ENCODE assay signal across 7 cellular contexts in the genomic region with DNA sequence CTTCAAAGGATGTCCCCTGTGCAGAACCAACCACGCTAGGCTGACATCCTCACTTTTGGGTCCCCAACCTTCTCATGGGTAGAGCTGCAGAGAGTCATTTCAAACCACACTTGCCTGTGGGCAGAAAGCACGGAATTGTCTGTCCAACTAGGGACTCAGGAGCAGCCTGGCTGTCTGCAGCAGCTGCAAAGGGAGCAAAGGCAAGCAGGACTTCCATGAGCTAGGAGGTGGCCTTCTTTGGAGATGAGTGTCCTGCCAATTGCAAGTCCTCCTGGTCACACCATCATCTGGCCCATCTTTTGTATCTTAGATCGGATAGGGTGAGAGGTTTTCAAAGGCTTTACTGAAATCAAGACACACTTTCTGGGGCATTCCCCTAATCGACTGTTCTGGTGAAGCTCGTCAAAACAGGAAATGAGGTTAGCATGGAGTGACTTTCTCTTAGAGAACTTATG.
DNase-seq lines count a peak whose midpoint lies in the region; ATAC-seq and TF ChIP-seq lines count a peak whose summit lies in the region.
"Not testable (repeated sequence)": the region's sequence is repeated elsewhere in the genome, so short reads cannot be mapped to it uniquely, and the experiment has no call there.

No MANE protein-coding gene starts in this region.

- ATAC-seq in GM18511 (IDR thresholded peaks at IDR 0.05; ENCODE audit: unreplicated experiment) (peak; percentile 62), HG02571 (IDR thresholded peaks at IDR 0.05; ENCODE audit: unreplicated experiment) (peak; percentile 50), HG03354 (IDR thresholded peaks at IDR 0.05; ENCODE audit: poor library complexity, severe bottlenecking, unreplicated experiment) (peak; percentile 51), natural killer cell (peak; percentile 68 to 84 (median 75))

- intact Hi-C loops in natural killer cell (cut with micrococcal nuclease): not testable (repeated sequence)

- H3K27me3 ChIP-seq in effector memory CD4-positive, alpha-beta T cell (replicated peaks; ENCODE audit: control insufficient read depth, insufficient read depth, low read length, poor library complexity, severe bottlenecking): not testable (repeated sequence)

- not testable (repeated sequence) for H3K4me3 Mint-ChIP-seq in natural killer cell

- peak; percentile 38 for DNase-seq in activated CD4-positive, alpha-beta T cell treated with anti-CD3 and anti-CD28 coated beads, Interleukin-2, amount 50 U/mL, for 1 hour
- DNase-seq in activated naive CD4-positive, alpha-beta T cell treated with Interleukin-2 at 50 U/mL for 16 hours: peak; percentile 51
- DNase-seq in effector memory CD4-positive, alpha-beta T cell; natural killer cell: not testable (repeated sequence)

- not testable (repeated sequence) for H3K4me1 Mint-ChIP-seq in natural killer cell

- H3K9me3 Mint-ChIP-seq in natural killer cell: not testable (repeated sequence)

- not testable (repeated sequence) for H3K27ac Mint-ChIP-seq in natural killer cell

- not testable (repeated sequence) for H3K4me1 ChIP-seq in effector memory CD4-positive, alpha-beta T cell (ENCODE audit: control insufficient read depth, insufficient read depth, low read length, poor library complexity, severe bottlenecking)

- H3K9me3 ChIP-seq in effector memory CD4-positive, alpha-beta T cell (ENCODE audit: control insufficient read depth, low read length): not testable (repeated sequence)

- not testable (repeated sequence) for H3K4me3 ChIP-seq in effector memory CD4-positive, alpha-beta T cell (ENCODE audit: insufficient read depth, low read depth, low read length, poor library complexity, severe bottlenecking)

- not testable (repeated sequence) for TF ChIP-seq CTCF in natural killer cell (IDR thresholded peaks at IDR 0.05)

- not testable (repeated sequence) for H3K27me3 Mint-ChIP-seq in natural killer cell (ENCODE audit: low read depth in 2 of 2)

- H3K36me3 ChIP-seq in effector memory CD4-positive, alpha-beta T cell (ENCODE audit: control insufficient read depth, insufficient read depth, low read length): not testable (repeated sequence)

- peak overlapping the region; percentile 51 for H3K27ac ChIP-seq in effector memory CD4-positive, alpha-beta T cell (ENCODE audit: insufficient read depth, low read length, poor library complexity, severe bottlenecking)

- not testable (repeated sequence) for H3K36me3 Mint-ChIP-seq in natural killer cell
